8 cellular contexts compared by ENCODE assay signal in the genomic region with DNA sequence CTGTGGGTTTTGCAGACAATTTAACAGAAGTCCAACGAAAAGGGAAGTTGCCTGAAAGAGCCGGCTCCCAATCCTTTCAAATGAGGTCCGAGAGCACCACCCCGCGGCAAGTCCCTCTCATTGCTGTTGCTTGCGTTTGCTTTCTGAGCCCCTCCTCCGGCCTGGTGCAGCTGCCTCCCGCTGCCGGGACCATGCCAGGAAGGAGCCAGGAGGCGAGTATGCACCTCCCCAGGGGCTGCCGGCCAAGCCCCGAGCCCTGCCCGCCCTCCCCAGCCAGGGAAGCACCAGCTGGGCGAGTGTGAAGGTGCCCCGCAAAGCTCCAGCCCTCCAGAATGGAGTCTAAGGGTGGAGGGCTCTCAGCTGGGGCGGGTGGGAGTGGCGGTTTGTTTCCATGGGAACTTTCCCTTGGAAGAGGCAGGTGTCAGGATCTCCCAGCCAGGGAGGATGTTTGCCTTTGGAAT. TPM values are rescaled to one million over a fixed set of nuclear protein-coding genes. Genes with fewer than 3 reads are reported as not detected.
DNase-seq lines count a peak whose midpoint lies in the region; ATAC-seq and TF ChIP-seq lines count a peak whose summit lies in the region.

No MANE protein-coding gene starts in this region.

- ATAC-seq in GM18861 (IDR thresholded peaks at IDR 0.05; ENCODE audit: unreplicated experiment) (peak; percentile 72), HG03460 (IDR thresholded peaks at IDR 0.05; ENCODE audit: unreplicated experiment) (peak; percentile 89)
- peak; percentile 35 for ATAC-seq in stimulated activated naive CD8-positive, alpha-beta T cell treated with anti-CD3 and anti-CD28 coated beads, Interleukin-15, Interleukin-2, amounts not matched to agents 100 U/mL and 50 U/mL, for 24 hours

- H3K4me3 ChIP-seq in AG10803 (ENCODE audit: low read length) (no peak overlapping the region), epithelial cell of esophagus (ENCODE audit: low read length) (no peak overlapping the region)

- TF ChIP-seq CTCF in AG10803 (conservative IDR thresholded peaks at IDR 0.05; ENCODE audit: low read length), result peak; percentile 71
- peak; percentile 91 for TF ChIP-seq CTCF in epithelial cell of esophagus (IDR thresholded peaks at IDR 0.05; ENCODE audit: insufficient read depth, low read depth, low read length, missing control alignments)

- DNase-seq in AG10803 (ENCODE audit: low read depth) (peak; percentile 67), NCI-H524 (lab: John Stamatoyannopoulos, UW) (peak; percentile 58 to 73), epithelial cell of esophagus (ENCODE audit: low read depth) (peak; percentile 84), mucosa of gallbladder (ENCODE audit: low spot score) (peak; percentile 64)
- DNase-seq in activated CD4-positive, alpha-beta T cell treated with anti-CD3 and anti-CD28 coated beads, Interleukin-2, amount 50 U/mL, for 1 hour, result peak; percentile 47
- peak; percentile 73 for DNase-seq in stimulated activated naive CD8-positive, alpha-beta T cell treated with anti-CD3 and anti-CD28 coated beads, Interleukin-15, Interleukin-2, amounts not matched to agents 100 U/mL and 50 U/mL, for 24 hours

RNA-seq across cellular contexts. Expression of gene PPP2R2D, which starts 25.8 kb away (rescaled TPM):
- 28.1 TPM for total RNA-seq in mucosa of gallbladder

Comparison
In these comparisons a context has a peak if more than half of its experiments do, and no peak if none do; other contexts are left out.
1. ATAC-seq: peak in every context shown above with its lines; median percentile 89 in HG03460; 72 in GM18861; 35 in stimulated activated naive CD8-positive, alpha-beta T cell treated with anti-CD3 and anti-CD28 coated beads, Interleukin-15, Interleukin-2, amounts not matched to agents 100 U/mL and 50 U/mL, for 24 hours.